1 cellular context compared by ENCODE assay signal in genomic region chr19:18192673-18193387, GRCh38.
TF ChIP-seq lines count a peak whose summit lies in the region.

Gene MPV17L2, plus strand, starts transcription at chr19:18193218. Its CDS starts 64 bp downstream, at chr19:18193282.

TF ChIP-seq in K562, 482 proteins besides CTCF, POLR2A, EP300 and RAD21 (continued from another document and continues in another):
- TF ChIP-seq ARID4B (CRISPR knock-in tag; IDR thresholded peaks at IDR 0.05): 0 out of 2 replicates have a peak, but pooled peaks have one; percentile 12
- no peak for TF ChIP-seq ZNF408 (CRISPR knock-in tag; IDR thresholded peaks at IDR 0.05; ENCODE audit: low read depth)
- TF ChIP-seq RHOXF2B (CRISPR knock-in tag; conservative IDR thresholded peaks at IDR 0.05): 0 out of 2 replicates have a peak, but pooled peaks have one; percentile 26
- no peak for TF ChIP-seq ZNF717 (CRISPR knock-in tag; IDR thresholded peaks at IDR 0.05)
- no peak for TF ChIP-seq GATAD2B (IDR thresholded peaks at IDR 0.05; ENCODE audit: borderline replicate concordance)
- no peak for TF ChIP-seq CHD4 (IDR thresholded peaks at IDR 0.05; ENCODE audit: insufficient read depth, insufficient replicate concordance, low read depth, low read length, poor library complexity, severe bottlenecking)
- no peak for TF ChIP-seq POLR3G (IDR thresholded peaks at IDR 0.05; ENCODE audit: extremely low read depth, insufficient read length, insufficient replicate concordance)
- TF ChIP-seq C11orf30 (IDR thresholded peaks at IDR 0.05; ENCODE audit: low read depth): peak; percentile 70; the same call in 1 of the 2 replicates
- TF ChIP-seq ZNF766 (CRISPR knock-in tag; conservative IDR thresholded peaks at IDR 0.05): no peak; the same call in 1 of the 2 replicates
- TF ChIP-seq NR1H2 (CRISPR knock-in tag; IDR thresholded peaks at IDR 0.05): no peak
- peak in 1 of 2 experiments; percentile 14; a peak in 1 of 4 replicates for TF ChIP-seq MAZ (CRISPR knock-in tag; conservative IDR thresholded peaks at IDR 0.05 in 1 of 2, IDR thresholded peaks at IDR 0.05 in 1 of 2)
- TF ChIP-seq BDP1 (IDR thresholded peaks at IDR 0.05; ENCODE audit: insufficient read depth, insufficient read length): no peak
- TF ChIP-seq KLF10 (CRISPR knock-in tag; IDR thresholded peaks at IDR 0.05): no peak
- no peak for TF ChIP-seq SRSF1 (IDR thresholded peaks at IDR 0.05; ENCODE audit: low read depth, low read length)
- TF ChIP-seq MCM2 (IDR thresholded peaks at IDR 0.05; ENCODE audit: low read depth): no peak
- TF ChIP-seq HNRNPH1 (optimal IDR thresholded peaks at IDR 0.05; ENCODE audit: low read depth, low read length): no peak
- peak; percentile 74; the same call in 1 of the 2 replicates for TF ChIP-seq RB1 (IDR thresholded peaks at IDR 0.05; ENCODE audit: low read depth)
- no peak for TF ChIP-seq ZEB2 (IDR thresholded peaks at IDR 0.05)
- no peak for TF ChIP-seq IFI16 (CRISPR knock-in tag; IDR thresholded peaks at IDR 0.05)
- TF ChIP-seq RBM22 (IDR thresholded peaks at IDR 0.05; ENCODE audit: low read depth, low read length, poor library complexity, severe bottlenecking): no peak
- no peak for TF ChIP-seq ZNF695 (CRISPR knock-in tag; IDR thresholded peaks at IDR 0.05)
- TF ChIP-seq TFE3 (CRISPR knock-in tag; IDR thresholded peaks at IDR 0.05): no peak
- TF ChIP-seq NR2C2 (CRISPR knock-in tag; IDR thresholded peaks at IDR 0.05): no peak
- TF ChIP-seq NR2C2 (tag; IDR thresholded peaks at IDR 0.05): no peak
- TF ChIP-seq RBM34 (IDR thresholded peaks at IDR 0.05; ENCODE audit: borderline replicate concordance, insufficient read depth, low read length): 0 out of 2 replicates have a peak, but pooled peaks have one; percentile 42
- peak; percentile 87 for TF ChIP-seq VEZF1 (CRISPR knock-in tag; IDR thresholded peaks at IDR 0.05)
- no peak for TF ChIP-seq E2F5 (CRISPR knock-in tag; IDR thresholded peaks at IDR 0.05)
- TF ChIP-seq BCLAF1 (IDR thresholded peaks at IDR 0.05; ENCODE audit: borderline replicate concordance in 1 of 2, control insufficient read depth in 1 of 2, low read depth in 2 of 2, low read length in 1 of 2): no peak
- TF ChIP-seq ZNF518B (CRISPR knock-in tag; IDR thresholded peaks at IDR 0.05): no peak
- no peak for TF ChIP-seq THAP7 (CRISPR knock-in tag; IDR thresholded peaks at IDR 0.05)
- no peak for TF ChIP-seq FIP1L1 (IDR thresholded peaks at IDR 0.05; ENCODE audit: low read depth, low read length, poor library complexity, severe bottlenecking)
- TF ChIP-seq CHAMP1 (IDR thresholded peaks at IDR 0.05): no peak
- TF ChIP-seq ERF (CRISPR knock-in tag; IDR thresholded peaks at IDR 0.05): peak; percentile 31; the same call in 1 of the 2 replicates
- peak; percentile 95 for TF ChIP-seq POLR2G (IDR thresholded peaks at IDR 0.05; ENCODE audit: low read depth, low read length)
- TF ChIP-seq CBFA2T3 (IDR thresholded peaks at IDR 0.05): no peak
- no peak for TF ChIP-seq TGIF2 (CRISPR knock-in tag; IDR thresholded peaks at IDR 0.05)
- no peak; a peak in 1 of 4 replicates for TF ChIP-seq TEAD1 (CRISPR knock-in tag; IDR thresholded peaks at IDR 0.05)
- no peak for TF ChIP-seq ZNF699 (CRISPR knock-in tag; IDR thresholded peaks at IDR 0.05; ENCODE audit: insufficient replicate concordance)
- peak; percentile 80 for TF ChIP-seq PKNOX1 (IDR thresholded peaks at IDR 0.05)
- TF ChIP-seq SRSF7 (optimal IDR thresholded peaks at IDR 0.05; ENCODE audit: low read depth, low read length): no peak
